Comparison of ENCODE assay signal across 9 cellular contexts in genomic region chr17:2853111-2853721, GRCh38. TPM values are rescaled to one million over a fixed set of nuclear protein-coding genes. Genes with fewer than 3 reads are reported as not detected.
DNase-seq lines count a peak whose midpoint lies in the region; ATAC-seq lines count a peak whose summit lies in the region.
"Had no signal": no experiment of that assay in that cellular context is flagged by ENCODE, and none has a peak within 500 bp of the region (broad histone marks: within the 10 kb centered on the region; RNA-seq: fewer than 3 reads in every experiment).

No MANE protein-coding gene starts in this region.

- peaks cover 9% of the 10 kb centered on the region for H3K27me3 ChIP-seq in CD8-positive, alpha-beta memory T cell (ENCODE audit: insufficient read depth, low read length, poor library complexity, severe bottlenecking)
- peaks cover 6% of the 10 kb centered on the region for H3K27me3 ChIP-seq in rectal smooth muscle tissue (ENCODE audit: control insufficient read depth, insufficient read depth, low read length)

- H3K4me3 Mint-ChIP-seq in CD8-positive, alpha-beta memory T cell: peak overlapping the region in 5 of 7 donors; percentile 48 to 62 (median 56)

- CTCF ChIA-PET in CD8-positive, alpha-beta memory T cell (lab: Charles Lee): interaction anchor here (0.8 kb wide), 1 partner anchor 10 kb away, joined by 3 read pairs; no protein-coding TSS in a partner anchor

- ATAC-seq in activated naive CD4-positive, alpha-beta T cell treated with anti-CD3 and anti-CD28 coated beads, Interleukin-2, amount 50 U/mL, for 72 hours: peak; percentile 30 to 62
- peak; percentile 63 for ATAC-seq in left ventricle myocardium superior
- no peak for ATAC-seq in HG03439 (IDR thresholded peaks at IDR 0.05; ENCODE audit: unreplicated experiment)
- no peak for ATAC-seq in GM18861 (IDR thresholded peaks at IDR 0.05; ENCODE audit: unreplicated experiment)

- peaks cover 12% of the 10 kb centered on the region for H3K4me1 ChIP-seq in CD8-positive, alpha-beta memory T cell (ENCODE audit: insufficient read depth, low read length)
- H3K4me1 ChIP-seq in rectal smooth muscle tissue (ENCODE audit: control insufficient read depth, insufficient read depth, low read length): peaks cover 6% of the 10 kb centered on the region

- no peaks in the 10 kb centered on the region for H3K9me3 Mint-ChIP-seq in CD8-positive, alpha-beta memory T cell
- H3K9me3 Mint-ChIP-seq in activated naive CD4-positive, alpha-beta T cell treated with anti-CD3 and anti-CD28 coated beads, Interleukin-2, amount 50 U/mL, for 72 hours: no peaks in the 10 kb centered on the region

- no peaks in the 10 kb centered on the region for H3K36me3 ChIP-seq in CD8-positive, alpha-beta memory T cell (ENCODE audit: insufficient read depth, low read length)
- H3K36me3 ChIP-seq in rectal smooth muscle tissue (ENCODE audit: control insufficient read depth, insufficient read depth, low read length): no peaks in the 10 kb centered on the region

- H3K27ac Mint-ChIP-seq in CD8-positive, alpha-beta memory T cell: no peak overlapping the region
- no peak overlapping the region for H3K27ac Mint-ChIP-seq in activated naive CD4-positive, alpha-beta T cell treated with anti-CD3 and anti-CD28 coated beads, Interleukin-2, amount 50 U/mL, for 72 hours

- intact Hi-C loops in left ventricle myocardium superior (cut with micrococcal nuclease): no loop called here

- H3K4me3 ChIP-seq in CD8-positive, alpha-beta memory T cell (ENCODE audit: low read length): no peak overlapping the region
- peak overlapping the region; percentile 57 for H3K4me3 ChIP-seq in rectal smooth muscle tissue (ENCODE audit: low read length)

- POLR2A ChIA-PET in CD8-positive, alpha-beta memory T cell (lab: Charles Lee): interaction anchor here (1.3 kb wide), 1 partner anchor 39 kb away, joined by 5 read pairs; no protein-coding TSS in a partner anchor

- H3K9ac ChIP-seq in rectal smooth muscle tissue (ENCODE audit: low read length): no peak overlapping the region

- peaks cover 34 to 51% (median 49%) of the 10 kb centered on the region in 3 donors for H3K4me1 Mint-ChIP-seq in CD8-positive, alpha-beta memory T cell

- peaks cover 4 to 14% (median 10%) of the 10 kb centered on the region in 3 donors for H3K36me3 Mint-ChIP-seq in CD8-positive, alpha-beta memory T cell
- no peaks in the 10 kb centered on the region for H3K36me3 Mint-ChIP-seq in activated naive CD4-positive, alpha-beta T cell treated with anti-CD3 and anti-CD28 coated beads, Interleukin-2, amount 50 U/mL, for 72 hours

- H3K27me3 Mint-ChIP-seq in CD8-positive, alpha-beta memory T cell: peaks cover 14 to 19% of the 10 kb centered on the region in 2 donors

- H3K27ac ChIP-seq in CD8-positive, alpha-beta memory T cell (ENCODE audit: low read depth, low read length): no peak overlapping the region
- H3K27ac ChIP-seq in rectal smooth muscle tissue (ENCODE audit: low read depth, low read length): peak overlapping the region; percentile 64
- H3K27ac ChIP-seq: HL-60 had no signal

- DNase-seq in CD8-positive, alpha-beta memory T cell: peak in 4 of 5 donors; percentile 17 to 53 (median 22)
- DNase-seq in NCI-H69 (lab: John Stamatoyannopoulos, UW) (peak; percentile 46), left ventricle myocardium superior (peak; percentile 69), cerebellar cortex (ENCODE audit: low spot score) (no peak)
- peak in 1 of 2 donors; percentile 28 for DNase-seq in activated naive CD4-positive, alpha-beta T cell treated with anti-CD3 and anti-CD28 coated beads, Interleukin-2, amount 50 U/mL, for 72 hours (ENCODE audit: low spot score in 2 of 2)

- no peaks in the 10 kb centered on the region for H3K9me3 ChIP-seq in CD8-positive, alpha-beta memory T cell (ENCODE audit: low read length)

RNA-seq across cellular contexts. Expression of gene RAP1GAP2, which starts 57.0 kb away (rescaled TPM):
- total RNA-seq in CD8-positive, alpha-beta memory T cell: 1 to 10 TPM; 1.2 to 1.4 TPM
- polyA plus RNA-seq in CD8-positive, alpha-beta memory T cell: 6.3 TPM
- total RNA-seq in activated naive CD4-positive, alpha-beta T cell treated with anti-CD3 and anti-CD28 coated beads, Interleukin-2, amount 50 U/mL, for 72 hours: under 1 TPM; 0.29 to 0.50 TPM
- total RNA-seq in left ventricle myocardium superior: 48.9 TPM

Comparison
In these comparisons a context has a peak if more than half of its experiments do, and no peak if none do; other contexts are left out.
1. ATAC-seq: peak in activated naive CD4-positive, alpha-beta T cell treated with anti-CD3 and anti-CD28 coated beads, Interleukin-2, amount 50 U/mL, for 72 hours (2 of 2) and left ventricle myocardium superior (single experiment); none in HG03439 (single experiment) and GM18861 (single experiment).
2. RNA of gene RAP1GAP2, which starts 57.0 kb away (total RNA-seq): 48.9 TPM in left ventricle myocardium superior (single experiment); 1.2 to 1.4 TPM in CD8-positive, alpha-beta memory T cell and 0.29 to 0.50 TPM in activated naive CD4-positive, alpha-beta T cell treated with anti-CD3 and anti-CD28 coated beads, Interleukin-2, amount 50 U/mL, for 72 hours; every median in the first group is over 10 times any median in the second.